In the genomic region with DNA sequence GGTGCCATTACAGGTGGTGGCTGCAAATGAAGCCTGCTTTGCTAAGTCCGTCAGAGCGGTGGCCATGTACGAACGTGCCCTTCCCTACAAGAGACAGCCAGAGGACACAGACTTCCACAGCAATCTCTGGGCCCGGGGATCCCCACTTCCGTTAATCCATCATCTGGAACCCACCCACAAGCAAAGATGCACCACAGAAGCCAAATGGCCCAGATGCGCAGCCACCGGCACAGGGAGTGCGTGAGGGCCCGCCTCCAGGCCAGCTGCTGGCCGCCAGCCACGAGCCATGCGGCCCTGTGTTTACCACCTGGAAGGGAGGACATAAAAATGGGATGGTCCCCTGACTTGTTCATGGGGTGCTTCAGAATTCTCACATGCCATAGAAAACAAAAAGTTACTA, we compare ENCODE assay signal across 30 cellular contexts. TPM values are rescaled to one million over a fixed set of nuclear protein-coding genes. Genes with fewer than 3 reads are reported as not detected.
"Had no signal": no experiment of that assay in that cellular context is flagged by ENCODE, and none has a peak within 500 bp of the region (broad histone marks: within the 10 kb centered on the region; RNA-seq: fewer than 3 reads in every experiment).

No MANE protein-coding gene starts in this region.

- H3K4me1 ChIP-seq: ascending aorta had no signal

- H3K27ac ChIP-seq: ascending aorta, cardiac muscle cell, KMS-11, WERI-Rb-1 had no signal

- H3K9ac ChIP-seq: KMS-11 had no signal

- H3K4me3 Mint-ChIP-seq: activated CD4-positive, alpha-beta memory T cell treated with anti-CD3 and anti-CD28 coated beads, Interleukin-2, amount 10 ng/mL, durations not matched to agents 7 days and 5 days; activated CD8-positive, alpha-beta memory T cell treated with anti-CD3 and anti-CD28 coated beads, Interleukin-2, amount 10 ng/mL, durations not matched to agents 7 days and 5 days; activated naive CD4-positive, alpha-beta T cell treated with anti-CD3 and anti-CD28 coated beads, Interleukin-2, amount 50 U/mL, for 24 hours; activated naive CD8-positive, alpha-beta T cell treated with anti-CD3 and anti-CD28 coated beads, Interleukin-2, amount 10 ng/mL, durations not matched to agents 7 days and 5 days; central memory CD8-positive, alpha-beta T cell had no signal

- H3K4me3 ChIP-seq: ascending aorta, cardiac muscle cell had no signal

- DNase-seq: activated CD4-positive, alpha-beta memory T cell treated with anti-CD3 and anti-CD28 coated beads, Interleukin-2, amount 10 ng/mL, durations not matched to agents 7 days and 5 days; activated CD4-positive, alpha-beta T cell treated with anti-CD3 and anti-CD28 coated beads for 1 hour; activated CD4-positive, alpha-beta T cell treated with anti-CD3 and anti-CD28 coated beads for 48 hours; activated CD4-positive, CD25-positive, alpha-beta regulatory T cell; activated CD8-positive, alpha-beta memory T cell treated with anti-CD3 and anti-CD28 coated beads for 24 hours; activated CD8-positive, alpha-beta memory T cell treated with anti-CD3 and anti-CD28 coated beads, Interleukin-2, amount 10 ng/mL, durations not matched to agents 7 days and 5 days; activated gamma-delta T cell; activated naive CD4-positive, alpha-beta T cell treated with Interleukin-2 at 50 U/mL for 16 hours; activated naive CD8-positive, alpha-beta T cell treated with anti-CD3 and anti-CD28 coated beads, Interleukin-2, amount 10 ng/mL, durations not matched to agents 7 days and 5 days; activated T-cell treated with anti-CD3 and anti-CD28 coated beads, Interleukin-2, amount 50 U/mL, for 48 hours; NCI-H1092 treated with DMSO at 0.1 percent for 48 hours; NCI-H1417; NCI-H146; NCI-H187; NCI-H2029 treated with DMSO at 0.1 percent for 48 hours; NCI-H2107; NCI-H2171 treated with DMSO at 0.1 percent for 48 hours; NCI-H2227 treated with DMSO at 0.1 percent for 48 hours; NCI-H446; NCI-H510A treated with DMSO at 0.1 percent for 48 hours; NCI-H526 treated with DMSO at 0.1 percent for 48 hours; NCI-H774; T1000; WERI-Rb-1 had no signal

- H3K27me3 ChIP-seq: ascending aorta, cardiac muscle cell had no signal

- H3K4me2 ChIP-seq: KMS-11 had no signal

- H3K4me1 Mint-ChIP-seq: activated CD4-positive, alpha-beta memory T cell treated with anti-CD3 and anti-CD28 coated beads, Interleukin-2, amount 10 ng/mL, durations not matched to agents 7 days and 5 days; activated CD8-positive, alpha-beta memory T cell treated with anti-CD3 and anti-CD28 coated beads, Interleukin-2, amount 10 ng/mL, durations not matched to agents 7 days and 5 days; activated naive CD4-positive, alpha-beta T cell treated with anti-CD3 and anti-CD28 coated beads, Interleukin-2, amount 50 U/mL, for 24 hours; activated naive CD8-positive, alpha-beta T cell treated with anti-CD3 and anti-CD28 coated beads, Interleukin-2, amount 10 ng/mL, durations not matched to agents 7 days and 5 days; central memory CD8-positive, alpha-beta T cell had no signal

- H3K9me3 Mint-ChIP-seq: activated CD4-positive, alpha-beta memory T cell treated with anti-CD3 and anti-CD28 coated beads, Interleukin-2, amount 10 ng/mL, durations not matched to agents 7 days and 5 days; activated naive CD4-positive, alpha-beta T cell treated with anti-CD3 and anti-CD28 coated beads, Interleukin-2, amount 50 U/mL, for 24 hours; activated naive CD8-positive, alpha-beta T cell treated with anti-CD3 and anti-CD28 coated beads, Interleukin-2, amount 10 ng/mL, durations not matched to agents 7 days and 5 days; central memory CD8-positive, alpha-beta T cell had no signal

- H3K9me3 ChIP-seq: ascending aorta had no signal

- ATAC-seq: activated CD8-positive, alpha-beta memory T cell treated with anti-CD3 and anti-CD28 coated beads, Interleukin-2, amount 10 ng/mL, durations not matched to agents 7 days and 5 days; Panc1 had no signal

- H3K27me3 Mint-ChIP-seq: activated CD4-positive, alpha-beta memory T cell treated with anti-CD3 and anti-CD28 coated beads, Interleukin-2, amount 10 ng/mL, durations not matched to agents 7 days and 5 days; activated CD8-positive, alpha-beta memory T cell treated with anti-CD3 and anti-CD28 coated beads, Interleukin-2, amount 10 ng/mL, durations not matched to agents 7 days and 5 days; activated naive CD4-positive, alpha-beta T cell treated with anti-CD3 and anti-CD28 coated beads, Interleukin-2, amount 50 U/mL, for 24 hours; activated naive CD8-positive, alpha-beta T cell treated with anti-CD3 and anti-CD28 coated beads, Interleukin-2, amount 10 ng/mL, durations not matched to agents 7 days and 5 days; central memory CD8-positive, alpha-beta T cell had no signal

- H3K27ac Mint-ChIP-seq: activated CD4-positive, alpha-beta memory T cell treated with anti-CD3 and anti-CD28 coated beads, Interleukin-2, amount 10 ng/mL, durations not matched to agents 7 days and 5 days; activated CD8-positive, alpha-beta memory T cell treated with anti-CD3 and anti-CD28 coated beads, Interleukin-2, amount 10 ng/mL, durations not matched to agents 7 days and 5 days; activated naive CD4-positive, alpha-beta T cell treated with anti-CD3 and anti-CD28 coated beads, Interleukin-2, amount 50 U/mL, for 24 hours; activated naive CD8-positive, alpha-beta T cell treated with anti-CD3 and anti-CD28 coated beads, Interleukin-2, amount 10 ng/mL, durations not matched to agents 7 days and 5 days had no signal

RNA-seq across cellular contexts. Expression of gene MRAP, which starts 22.1 kb away (rescaled TPM):
- polyA plus RNA-seq: cardiac muscle cell had no signal
